18 cellular contexts compared by ENCODE assay signal in genomic region chr5:124869481-124870033, GRCh38.
"Had no signal": no experiment of that assay in that cellular context is flagged by ENCODE, and none has a peak within 500 bp of the region (broad histone marks: within the 10 kb centered on the region; RNA-seq: fewer than 3 reads in every experiment).

No MANE protein-coding gene starts in this region.

- H3K27me3 ChIP-seq: brain microvascular endothelial cell, gastrocnemius medialis, heart left ventricle, thyroid gland had no signal

- H3K9me3 ChIP-seq: gastrocnemius medialis, heart left ventricle, thyroid gland had no signal

- H3K36me3 ChIP-seq: brain microvascular endothelial cell, gastrocnemius medialis, heart left ventricle, thyroid gland had no signal

- DNase-seq: activated CD4-positive, alpha-beta memory T cell treated with anti-CD3 and anti-CD28 coated beads, Interleukin-2, amount 10 ng/mL, durations not matched to agents 7 days and 5 days; activated CD4-positive, alpha-beta T cell treated with anti-CD3 and anti-CD28 coated beads for 36 hours; activated effector memory CD4-positive, alpha-beta T cell treated with anti-CD3 and anti-CD28 coated beads, Interleukin-2, amount 50 U/mL, for 16 hours; activated T-cell treated with anti-CD3 and anti-CD28 coated beads, Interleukin-2, amount 50 U/mL, for 4 hours; amniotic stem cell; brain microvascular endothelial cell; cortex of kidney; effector memory CD4-positive, alpha-beta T cell; gastrocnemius medialis; heart left ventricle; immature natural killer cell; naive thymus-derived CD4-positive, alpha-beta T cell; SIG-M5; stimulated activated CD4-positive, alpha-beta T cell treated with anti-CD3 and anti-CD28 coated beads, Interleukin-2, amount 100 ng/mL, for 48 hours; stimulated activated naive B cell treated with anti-CD40 and anti-IgM and Interleukin-4, amounts not matched to agents 10 μg/mL and 1 μg/mL and 100 μg/mL, for 72 hours; SW 1271; thyroid gland had no signal

- H3K4me3 ChIP-seq: gastrocnemius medialis, heart left ventricle, thyroid gland had no signal

- H3K27ac ChIP-seq: brain microvascular endothelial cell, epithelial cell of prostate, gastrocnemius medialis had no signal
